Comparison of ENCODE assay signal across 8 cellular contexts in genomic region chr1:37794372-37795339, GRCh38. TPM values are rescaled to one million over a fixed set of nuclear protein-coding genes. Genes with fewer than 3 reads are reported as not detected.
DNase-seq lines count a peak whose midpoint lies in the region; ATAC-seq and TF ChIP-seq lines count a peak whose summit lies in the region.

No MANE protein-coding gene starts in this region.

- intact Hi-C loops in CD14-positive monocyte (cut with micrococcal nuclease): no loop called here

- peaks cover 20% of the 10 kb centered on the region for H3K4me1 Mint-ChIP-seq in CD14-positive monocyte

- peaks cover 7 to 8% of the 10 kb centered on the region in 2 donors for H3K36me3 Mint-ChIP-seq in CD14-positive monocyte

- H3K9me3 Mint-ChIP-seq in CD14-positive monocyte: peaks cover 0 to 11% (median 4%) of the 10 kb centered on the region in 7 donors

- peak; percentile 29 for ATAC-seq in GM19397 (IDR thresholded peaks at IDR 0.05; ENCODE audit: unreplicated experiment)
- no peak for ATAC-seq in GM21360 (IDR thresholded peaks at IDR 0.05; ENCODE audit: unreplicated experiment)

- peak overlapping the region; percentile 11 for H3K4me3 ChIP-seq in epithelial cell of esophagus (ENCODE audit: low read length)

- TF ChIP-seq CTCF in CD14-positive monocyte (IDR thresholded peaks at IDR 0.05) (no peak), epithelial cell of esophagus (IDR thresholded peaks at IDR 0.05; ENCODE audit: insufficient read depth, low read depth, low read length, missing control alignments) (no peak)

- DNase-seq in CD14-positive monocyte (ENCODE audit: low spot score): no peak
- peak; percentile 6 for DNase-seq in NCI-H748 treated with DMSO at 0.1 percent for 48 hours (lab: John Stamatoyannopoulos, UW)
- no peak for DNase-seq in epithelial cell of esophagus (ENCODE audit: low read depth)
- peak; percentile 58 for DNase-seq in retina
- no peak for DNase-seq in amniotic stem cell (lab: John Stamatoyannopoulos, UW)
- DNase-seq in OCI-M2 (lab: John Stamatoyannopoulos, UW; ENCODE audit: unreplicated experiment): no peak

- peak overlapping the region; percentile 70 to 84 for H3K4me3 Mint-ChIP-seq in CD14-positive monocyte

- peaks cover 47 to 61% (median 48%) of the 10 kb centered on the region in 3 donors for H3K27me3 Mint-ChIP-seq in CD14-positive monocyte (ENCODE audit: low read depth in 3 of 3)

- peak overlapping the region in 1 of 7 donors; percentile 46 for H3K27ac Mint-ChIP-seq in CD14-positive monocyte

RNA-seq across cellular contexts. Expression of gene MANEAL, which starts 1.0 kb away (rescaled TPM):
- under 1 TPM in 1 of 2 donors, not detected in 1; 0.56 TPM for polyA plus RNA-seq in CD14-positive monocyte

RNA-seq across cellular contexts. Expression of gene C1orf122, which starts 12.9 kb away (rescaled TPM):
- polyA plus RNA-seq in CD14-positive monocyte: 10 to 100 TPM; 22.9 to 29.5 TPM

RNA-seq across cellular contexts. Expression of gene YRDC, which starts 13.4 kb away (rescaled TPM):
- polyA plus RNA-seq in CD14-positive monocyte: 10 to 100 TPM; 13.3 to 29.6 TPM

RNA-seq across cellular contexts. Expression of gene EPHA10, which starts 29.7 kb away (rescaled TPM):
- polyA plus RNA-seq in CD14-positive monocyte: not detected

Comparison
In these comparisons a context has a peak if more than half of its experiments do, and no peak if none do; other contexts are left out.
1. DNase-seq: peak in NCI-H748 treated with DMSO at 0.1 percent for 48 hours (single experiment) and retina (single experiment); none in CD14-positive monocyte (single experiment), epithelial cell of esophagus (single experiment), amniotic stem cell (single experiment) and OCI-M2 (single experiment).